14 cellular contexts compared by ENCODE assay signal in genomic region chr15:33098082-33099058, GRCh38.
DNase-seq lines count a peak whose midpoint lies in the region; ATAC-seq and TF ChIP-seq lines count a peak whose summit lies in the region.
"Had no signal": no experiment of that assay in that cellular context is flagged by ENCODE, and none has a peak within 500 bp of the region (broad histone marks: within the 10 kb centered on the region; RNA-seq: fewer than 3 reads in every experiment).

No MANE protein-coding gene starts in this region.

- H3K27me3 Mint-ChIP-seq in chondrocyte (ENCODE audit: low read depth) = no peaks in the 10 kb centered on the region
- no peaks in the 10 kb centered on the region for H3K27me3 Mint-ChIP-seq in nephron (ENCODE audit: low read depth)

- H4K20me1 ChIP-seq in PC-3 (ENCODE audit: low read length) = no peaks in the 10 kb centered on the region

- no peak for TF ChIP-seq POLR2A in adrenal gland (IDR thresholded peaks at IDR 0.05)

- POLR2A ChIA-PET in PC-3 (lab: Charles Lee; ENCODE audit: unreplicated experiment) = interaction anchor here (0.6 kb wide), 2 partner anchors 8 to 461 kb away, joined by 3 read pairs; no protein-coding TSS in a partner anchor

- no peaks in the 10 kb centered on the region for H3K79me2 ChIP-seq in PC-3 (ENCODE audit: low read length)

- H3K36me3 Mint-ChIP-seq in chondrocyte (ENCODE audit: low read depth) (no peaks in the 10 kb centered on the region), nephron (ENCODE audit: low read depth) (peaks cover 3% of the 10 kb centered on the region)

- 74 to 86% (median 80%) methylated on average over 7 of the region's 7 CpGs for WGBS in adrenal gland, 4 donors

- H3K9me2 ChIP-seq in PC-3 (replicated peaks; ENCODE audit: low read length) = no peaks in the 10 kb centered on the region

- ATAC-seq in PC-3 = peak; percentile 99
- ATAC-seq: pancreas had no signal

- 0 out of 2 replicates have a peak overlapping the region, but pooled peaks have one; percentile 3 for H2AFZ ChIP-seq in PC-3 (ENCODE audit: low read length)

- no TSS peak for BruUV-seq in PC-3 (replicated peaks; lab: Mats Ljungman, UMichigan)

- peaks cover 38% of the 10 kb centered on the region for H3K4me1 Mint-ChIP-seq in chondrocyte (ENCODE audit: low read depth)
- H3K4me1 Mint-ChIP-seq in nephron = peaks cover 34% of the 10 kb centered on the region
- H3K4me1 Mint-ChIP-seq: activated B cell treated with CpG ODN at 0.5 μM for 24 hours had no signal

- peak overlapping the region; percentile 41 for H3K9ac ChIP-seq in PC-3 (ENCODE audit: low read length)

- H3K4me2 ChIP-seq in PC-3 (ENCODE audit: low read length) = peak overlapping the region; percentile 60

- H3K4me3 ChIP-seq in PC-3 (ENCODE audit: low read length) = peak overlapping the region; percentile 10; the same call in 1 of the 2 replicates
- no peak overlapping the region for H3K4me3 ChIP-seq in adrenal gland
- H3K4me3 ChIP-seq: pancreas, tibial artery had no signal

- H3K4me1 ChIP-seq in PC-3 (ENCODE audit: insufficient read depth, low read length) = peaks cover 28% of the 10 kb centered on the region
- no peaks in the 10 kb centered on the region for H3K4me1 ChIP-seq in adrenal gland (replicated peaks in 1 of 2)
- H3K4me1 ChIP-seq: pancreas, tibial artery had no signal

- no peaks in the 10 kb centered on the region for H3K27me3 ChIP-seq in PC-3 (ENCODE audit: low read length)
- H3K27me3 ChIP-seq in adrenal gland = no peaks in the 10 kb centered on the region
- H3K27me3 ChIP-seq: pancreas, tibial artery had no signal

- no peaks in the 10 kb centered on the region for H3F3A ChIP-seq in PC-3 (ENCODE audit: low read length, unreplicated experiment)

- TF ChIP-seq CTCF in PC-3 (conservative IDR thresholded peaks at IDR 0.05; ENCODE audit: low read depth, low read length) = no peak
- no peak for TF ChIP-seq CTCF in chondrocyte (IDR thresholded peaks at IDR 0.05)
- TF ChIP-seq CTCF in nephron (IDR thresholded peaks at IDR 0.05; ENCODE audit: unreplicated experiment in 3 of 3) = no peak
- no peak for TF ChIP-seq CTCF in adrenal gland (IDR thresholded peaks at IDR 0.05)

- H3K36me3 ChIP-seq in PC-3 (ENCODE audit: low read depth, low read length) (no peaks in the 10 kb centered on the region), adrenal gland (replicated peaks in 1 of 2) (no peaks in the 10 kb centered on the region)
- H3K36me3 ChIP-seq: pancreas, tibial artery had no signal

- H3K27ac ChIP-seq in PC-3 (ENCODE audit: low read length) (peak overlapping the region; percentile 81), adrenal gland (no peak overlapping the region)
- H3K27ac ChIP-seq: pancreas, tibial artery had no signal

- H3K27ac Mint-ChIP-seq in chondrocyte (ENCODE audit: unreplicated experiment) (peak overlapping the region; percentile 35), nephron (peak overlapping the region in 2 of 3 experiments; percentile 9 to 37)
- H3K27ac Mint-ChIP-seq: activated B cell treated with CpG ODN at 0.5 μM for 24 hours; activated T-helper 2 cell treated with anti-CD3 and anti-CD28 coated beads, Interferon-gamma antibody, Interleukin-2, Interleukin-4, amounts not matched to agents 10 μg/mL and 5 μg/mL and 100 μg/mL, durations not matched to agents 14 hours and 24 hours and 36 hours had no signal

- H3K4me3 Mint-ChIP-seq in chondrocyte (ENCODE audit: unreplicated experiment) (no peak overlapping the region), nephron (no peak overlapping the region)
- H3K4me3 Mint-ChIP-seq: activated B cell treated with CpG ODN at 0.5 μM for 24 hours had no signal

- intact Hi-C loops in PC-3 (cut with micrococcal nuclease) = no loop called here
- intact Hi-C loops in adrenal gland (cut with DNase I) = loop anchor here in 1 of 2 donors (10.0 kb wide), 1 partner anchor 596 kb away; no protein-coding TSS in a partner anchor

- H3K9me3 ChIP-seq in PC-3 (ENCODE audit: low read length) (no peaks in the 10 kb centered on the region), adrenal gland (replicated peaks in 1 of 3) (no peaks in the 10 kb centered on the region)
- H3K9me3 ChIP-seq: pancreas, tibial artery had no signal

- DNase-seq in EL = peak; percentile 95
- DNase-seq in PC-3 = peak; percentile 95
- no peak for DNase-seq in chondrocyte (ENCODE audit: low spot score)
- no peak for DNase-seq in DMS153 treated with DMSO at 0.1 percent for 48 hours (lab: John Stamatoyannopoulos, UW; ENCODE audit: unreplicated experiment)
- DNase-seq in stimulated activated CD4-positive, alpha-beta T cell treated with anti-CD3 and anti-CD28 coated beads, Interleukin-4, amount 100 ng/mL, for 24 hours = no peak
- no peak for DNase-seq in adrenal gland
- DNase-seq in effector CD8-positive, alpha-beta T cell (lab: John Stamatoyannopoulos, UW) = no peak
- DNase-seq: activated B cell treated with CpG ODN at 0.5 μM for 24 hours; effector CD4-positive, alpha-beta T cell; NCI-H1417; pancreas; tibial artery had no signal

- no peaks in the 10 kb centered on the region for H3K9me3 Mint-ChIP-seq in chondrocyte (ENCODE audit: low read depth)
- H3K9me3 Mint-ChIP-seq in nephron = no peaks in the 10 kb centered on the region
- H3K9me3 Mint-ChIP-seq: activated B cell treated with CpG ODN at 0.5 μM for 24 hours; activated T-helper 2 cell treated with anti-CD3 and anti-CD28 coated beads, Interferon-gamma antibody, Interleukin-2, Interleukin-4, amounts not matched to agents 10 μg/mL and 5 μg/mL and 100 μg/mL, durations not matched to agents 14 hours and 24 hours and 36 hours had no signal

- CTCF ChIA-PET in PC-3 (lab: Charles Lee) = interaction anchor here (1.0 kb wide), 1 partner anchor 12 kb away, joined by 4 read pairs; no protein-coding TSS in a partner anchor

Comparison
In these comparisons a context has a peak if more than half of its experiments do, and no peak if none do; other contexts are left out.
1. DNase-seq: peak in EL (single experiment) and PC-3 (single experiment); none in chondrocyte (single experiment), DMS153 treated with DMSO at 0.1 percent for 48 hours (single experiment), stimulated activated CD4-positive, alpha-beta T cell treated with anti-CD3 and anti-CD28 coated beads, Interleukin-4, amount 100 ng/mL, for 24 hours (single experiment), adrenal gland (0 of 7) and effector CD8-positive, alpha-beta T cell (single experiment).